Comparison of ENCODE assay signal across 28 cellular contexts in genomic region chr12:81930037-81930436, GRCh38.
"Had no signal": no experiment of that assay in that cellular context is flagged by ENCODE, and none has a peak within 500 bp of the region (broad histone marks: within the 10 kb centered on the region; RNA-seq: fewer than 3 reads in every experiment).

No MANE protein-coding gene starts in this region.

- H3K4me1 ChIP-seq: colonic mucosa, esophagus muscularis mucosa, esophagus squamous epithelium, foreskin keratinocyte, gastrocnemius medialis, gastroesophageal sphincter, heart left ventricle, heart right ventricle had no signal

- DNase-seq: colonic mucosa; cortex of kidney; dermis blood vessel endothelial cell; dorsolateral prefrontal cortex; effector CD4-positive, alpha-beta T cell; effector CD8-positive, alpha-beta T cell; effector memory CD4-positive, alpha-beta T cell; effector memory CD8-positive, alpha-beta T cell; endodermal cell; erythroblast; esophagus squamous epithelium; foreskin fibroblast; foreskin keratinocyte; foreskin melanocyte; gastrocnemius medialis; glutamatergic neuron; head of caudate nucleus; heart left ventricle; heart right ventricle had no signal

- H3K9me3 ChIP-seq: colonic mucosa, esophagus muscularis mucosa, esophagus squamous epithelium, gastrocnemius medialis, gastroesophageal sphincter, heart left ventricle had no signal

- H3K4me3 ChIP-seq: colonic mucosa, coronary artery, dorsolateral prefrontal cortex, esophagus muscularis mucosa, esophagus squamous epithelium, gastrocnemius medialis, gastroesophageal sphincter, heart left ventricle, heart right ventricle had no signal

- H3K27me3 ChIP-seq: colonic mucosa, dorsolateral prefrontal cortex, esophagus muscularis mucosa, esophagus squamous epithelium, foreskin keratinocyte, gastrocnemius medialis, gastroesophageal sphincter, heart left ventricle, heart right ventricle had no signal

- H3K27ac ChIP-seq: colonic mucosa, coronary artery, dorsolateral prefrontal cortex, epithelial cell of prostate, esophagus muscularis mucosa, esophagus squamous epithelium, foreskin keratinocyte, gastrocnemius medialis, gastroesophageal sphincter, heart left ventricle, heart right ventricle had no signal

- ATAC-seq: effector memory CD8-positive, alpha-beta T cell; esophagus mucosa; foreskin keratinocyte; gastrocnemius medialis; gastroesophageal sphincter; heart left ventricle; heart right ventricle had no signal

- FAIRE-seq: colon, endometrium, endothelial cell of umbilical vein, frontal cortex had no signal

- H3K36me3 ChIP-seq: colonic mucosa, esophagus muscularis mucosa, esophagus squamous epithelium, gastrocnemius medialis, gastroesophageal sphincter, heart left ventricle, heart right ventricle had no signal
